In the genomic region with DNA sequence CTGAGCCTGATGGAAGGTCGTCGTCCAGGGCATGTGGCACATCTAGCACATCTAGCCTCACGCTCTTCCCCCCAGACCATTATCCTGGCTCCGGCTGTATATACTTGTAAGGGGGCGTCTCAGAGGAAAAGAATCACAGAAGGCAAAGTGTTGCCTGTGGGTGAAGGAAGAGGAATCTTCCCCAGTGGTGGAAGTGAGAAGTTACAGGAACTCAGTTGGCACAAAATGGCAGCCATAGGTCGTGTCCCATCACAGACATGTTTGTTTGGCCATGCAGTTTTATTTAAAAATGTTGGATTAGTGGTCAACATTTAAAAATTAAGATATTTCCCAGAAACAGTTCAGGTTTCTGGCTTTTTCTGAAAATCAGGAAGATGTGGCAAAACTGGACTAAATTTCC, we compare ENCODE assay signal across 33 cellular contexts. TPM values are rescaled to one million over a fixed set of nuclear protein-coding genes. Genes with fewer than 3 reads are reported as not detected.
"Had no signal": no experiment of that assay in that cellular context is flagged by ENCODE, and none has a peak within 500 bp of the region (broad histone marks: within the 10 kb centered on the region; RNA-seq: fewer than 3 reads in every experiment).

No MANE protein-coding gene starts in this region.

- H3K27me3 Mint-ChIP-seq: activated CD4-positive, alpha-beta memory T cell treated with anti-CD3 and anti-CD28 coated beads for 36 hours; activated CD4-positive, alpha-beta T cell treated with anti-CD3 and anti-CD28 coated beads for 36 hours had no signal

- H3K4me3 ChIP-seq: ascending aorta, body of pancreas, gastrocnemius medialis, heart left ventricle had no signal

- ATAC-seq: activated CD4-positive, alpha-beta T cell treated with anti-CD3 and anti-CD28 coated beads for 36 hours; activated CD8-positive, alpha-beta memory T cell treated with anti-CD3 and anti-CD28 coated beads, Interleukin-2, amount 10 ng/mL, durations not matched to agents 7 days and 5 days; activated CD8-positive, alpha-beta T cell treated with anti-CD3 and anti-CD28 coated beads, Interleukin-2, amount 10 ng/mL, durations not matched to agents 7 days and 5 days; activated naive CD4-positive, alpha-beta T cell treated with anti-CD3 and anti-CD28 coated beads, Interleukin-2, amount 50 U/mL, for 72 hours; activated T-cell treated with anti-CD3 and anti-CD28 coated beads, Interleukin-2, amount 50 U/mL, for 72 hours; body of pancreas; esophagus mucosa; foreskin keratinocyte; gastrocnemius medialis; heart left ventricle; T-helper 17 cell had no signal

- H3K27me3 ChIP-seq: ascending aorta, body of pancreas, heart left ventricle had no signal

- H3K4me1 ChIP-seq: ascending aorta, foreskin keratinocyte had no signal

- H3K27ac Mint-ChIP-seq: activated CD4-positive, alpha-beta memory T cell treated with anti-CD3 and anti-CD28 coated beads for 36 hours; activated CD4-positive, alpha-beta T cell treated with anti-CD3 and anti-CD28 coated beads for 36 hours; activated CD4-positive, alpha-beta T cell treated with anti-CD3 and anti-CD28 coated beads, Interleukin-2, amount 10 ng/mL, durations not matched to agents 24 days and 14 days; activated CD8-positive, alpha-beta memory T cell treated with anti-CD3 and anti-CD28 coated beads, Interleukin-2, amount 10 ng/mL, durations not matched to agents 7 days and 5 days; activated CD8-positive, alpha-beta T cell treated with anti-CD3 and anti-CD28 coated beads, Interleukin-2, amount 10 ng/mL, durations not matched to agents 7 days and 5 days; activated naive CD4-positive, alpha-beta T cell treated with anti-CD3 and anti-CD28 coated beads, Interleukin-2, amount 10 ng/mL, durations not matched to agents 7 days and 5 days; activated naive CD4-positive, alpha-beta T cell treated with anti-CD3 and anti-CD28 coated beads, Interleukin-2, amount 50 U/mL, for 72 hours; activated naive CD8-positive, alpha-beta T cell treated with anti-CD3 and anti-CD28 coated beads, Interleukin-2, amount 10 ng/mL, durations not matched to agents 7 days and 5 days; activated T-cell treated with anti-CD3 and anti-CD28 coated beads, Interleukin-2, amount 50 U/mL, for 72 hours; T-helper 17 cell; T-helper 2 cell treated with Interferon-gamma antibody and Interleukin-4, amounts not matched to agents 5 μg/mL and 100 μg/mL, for 36 hours had no signal

- H3K4me1 Mint-ChIP-seq: activated CD4-positive, alpha-beta T cell treated with anti-CD3 and anti-CD28 coated beads for 36 hours; activated CD4-positive, alpha-beta T cell treated with anti-CD3 and anti-CD28 coated beads, Interleukin-2, amount 10 ng/mL, durations not matched to agents 24 days and 14 days; activated naive CD4-positive, alpha-beta T cell treated with anti-CD3 and anti-CD28 coated beads, Interleukin-2, amount 10 ng/mL, durations not matched to agents 7 days and 5 days had no signal

- H3K36me3 ChIP-seq: gastrocnemius medialis, heart left ventricle had no signal

- FAIRE-seq: colon had no signal

- H3K27ac ChIP-seq: ascending aorta, body of pancreas, foreskin keratinocyte, heart left ventricle had no signal

- H3K4me3 Mint-ChIP-seq: activated CD4-positive, alpha-beta memory T cell treated with anti-CD3 and anti-CD28 coated beads for 36 hours; activated CD4-positive, alpha-beta T cell treated with anti-CD3 and anti-CD28 coated beads for 36 hours; activated CD4-positive, alpha-beta T cell treated with anti-CD3 and anti-CD28 coated beads, Interleukin-2, amount 10 ng/mL, durations not matched to agents 24 days and 14 days; activated CD8-positive, alpha-beta memory T cell treated with anti-CD3 and anti-CD28 coated beads, Interleukin-2, amount 10 ng/mL, durations not matched to agents 7 days and 5 days; activated CD8-positive, alpha-beta T cell treated with anti-CD3 and anti-CD28 coated beads, Interleukin-2, amount 10 ng/mL, durations not matched to agents 7 days and 5 days; activated naive CD4-positive, alpha-beta T cell treated with anti-CD3 and anti-CD28 coated beads, Interleukin-2, amount 10 ng/mL, durations not matched to agents 7 days and 5 days; activated naive CD8-positive, alpha-beta T cell treated with anti-CD3 and anti-CD28 coated beads, Interleukin-2, amount 10 ng/mL, durations not matched to agents 7 days and 5 days; activated T-cell treated with anti-CD3 and anti-CD28 coated beads, Interleukin-2, amount 50 U/mL, for 72 hours; T-helper 17 cell; T-helper 2 cell treated with Interferon-gamma antibody and Interleukin-4, amounts not matched to agents 5 μg/mL and 100 μg/mL, for 36 hours had no signal

- H3K9me3 ChIP-seq: ascending aorta, body of pancreas, gastrocnemius medialis, heart left ventricle had no signal

- H3K36me3 Mint-ChIP-seq: activated CD4-positive, alpha-beta memory T cell treated with anti-CD3 and anti-CD28 coated beads for 36 hours; activated CD8-positive, alpha-beta memory T cell treated with anti-CD3 and anti-CD28 coated beads, Interleukin-2, amount 10 ng/mL, durations not matched to agents 7 days and 5 days; activated naive CD4-positive, alpha-beta T cell treated with anti-CD3 and anti-CD28 coated beads, Interleukin-2, amount 10 ng/mL, durations not matched to agents 7 days and 5 days; activated naive CD4-positive, alpha-beta T cell treated with anti-CD3 and anti-CD28 coated beads, Interleukin-2, amount 50 U/mL, for 72 hours; activated naive CD8-positive, alpha-beta T cell treated with anti-CD3 and anti-CD28 coated beads, Interleukin-2, amount 10 ng/mL, durations not matched to agents 7 days and 5 days had no signal

- H3K9me3 Mint-ChIP-seq: activated CD4-positive, alpha-beta memory T cell treated with anti-CD3 and anti-CD28 coated beads for 36 hours; activated CD4-positive, alpha-beta T cell treated with anti-CD3 and anti-CD28 coated beads, Interleukin-2, amount 10 ng/mL, durations not matched to agents 24 days and 14 days; activated naive CD4-positive, alpha-beta T cell treated with anti-CD3 and anti-CD28 coated beads, Interleukin-2, amount 10 ng/mL, durations not matched to agents 7 days and 5 days; activated naive CD8-positive, alpha-beta T cell treated with anti-CD3 and anti-CD28 coated beads, Interleukin-2, amount 10 ng/mL, durations not matched to agents 7 days and 5 days; activated T-cell treated with anti-CD3 and anti-CD28 coated beads, Interleukin-2, amount 50 U/mL, for 72 hours; T-helper 2 cell treated with Interferon-gamma antibody and Interleukin-4, amounts not matched to agents 5 μg/mL and 100 μg/mL, for 36 hours had no signal

- DNase-seq: activated CD4-positive, alpha-beta memory T cell treated with anti-CD3 and anti-CD28 coated beads for 36 hours; activated CD4-positive, alpha-beta T cell treated with anti-CD3 and anti-CD28 coated beads for 36 hours; activated CD4-positive, alpha-beta T cell treated with anti-CD3 and anti-CD28 coated beads, Interleukin-2, amount 10 ng/mL, durations not matched to agents 24 days and 14 days; activated CD4-positive, CD25-positive, alpha-beta regulatory T cell; activated CD4-positive, CD25-positive, alpha-beta regulatory T cell treated with anti-CD3 and anti-CD28 coated beads, Interleukin-2, amount 50 U/mL, for 72 hours; activated CD8-positive, alpha-beta memory T cell treated with anti-CD3 and anti-CD28 coated beads, Interleukin-2, amount 10 ng/mL, durations not matched to agents 7 days and 5 days; activated CD8-positive, alpha-beta memory T cell treated with anti-CD3 and anti-CD28 coated beads, Interleukin-2, amount 50 U/mL, for 4 hours; activated CD8-positive, alpha-beta T cell treated with anti-CD3 and anti-CD28 coated beads, Interleukin-2, amount 10 ng/mL, durations not matched to agents 7 days and 5 days; activated gamma-delta T cell; activated naive CD4-positive, alpha-beta T cell; activated naive CD4-positive, alpha-beta T cell treated with anti-CD3 and anti-CD28 coated beads, Interleukin-2, amount 10 ng/mL, durations not matched to agents 7 days and 5 days; activated naive CD8-positive, alpha-beta T cell treated with anti-CD3 and anti-CD28 coated beads, Interleukin-2, amount 10 ng/mL, durations not matched to agents 7 days and 5 days; activated T-cell treated with anti-CD3 and anti-CD28 coated beads, Interleukin-2, amount 50 U/mL, for 1 hour; activated T-cell treated with anti-CD3 and anti-CD28 coated beads, Interleukin-2, amount 50 U/mL, for 72 hours; body of pancreas; caudate nucleus; cortex of kidney; dermis blood vessel endothelial cell; effector CD8-positive, alpha-beta T cell; foreskin keratinocyte; gastrocnemius medialis; glutamatergic neuron; heart left ventricle; T-helper 1 cell; T-helper 17 cell; T1000 had no signal

RNA-seq across cellular contexts. Expression of a gene that starts 13.6 kb away (rescaled TPM):
- total RNA-seq: activated CD4-positive, alpha-beta memory T cell treated with anti-CD3 and anti-CD28 coated beads for 36 hours; activated CD4-positive, alpha-beta T cell treated with anti-CD3 and anti-CD28 coated beads for 36 hours; activated CD4-positive, alpha-beta T cell treated with anti-CD3 and anti-CD28 coated beads, Interleukin-2, amount 10 ng/mL, durations not matched to agents 24 days and 14 days; activated CD8-positive, alpha-beta memory T cell treated with anti-CD3 and anti-CD28 coated beads for 36 hours; activated CD8-positive, alpha-beta memory T cell treated with anti-CD3 and anti-CD28 coated beads, Interleukin-2, amount 10 ng/mL, durations not matched to agents 7 days and 5 days; activated CD8-positive, alpha-beta T cell treated with anti-CD3 and anti-CD28 coated beads, Interleukin-2, amount 10 ng/mL, durations not matched to agents 7 days and 5 days; activated naive CD8-positive, alpha-beta T cell treated with anti-CD3 and anti-CD28 coated beads, Interleukin-2, amount 10 ng/mL, durations not matched to agents 7 days and 5 days; epithelial cell of proximal tubule; foreskin keratinocyte had no signal
- polyA plus RNA-seq: foreskin keratinocyte had no signal
